1 cellular context compared by ENCODE assay signal in genomic region chr9:4679268-4680177, GRCh38.
A peak's percentile ranks its signal among the peaks of the same experiment; 100 is the strongest.
TF ChIP-seq lines count a peak whose summit lies in the region.

CDC37L1 (plus strand) TSS chr9:4679569; CDS start chr9:4679768, 199 bp downstream.

TF ChIP-seq in HCT116, 20 proteins besides CTCF, POLR2A, EP300 and RAD21 (continued from another document):
- no peak for TF ChIP-seq REST (IDR thresholded peaks at IDR 0.05; ENCODE audit: low read depth)
- no peak for TF ChIP-seq EZH2 (IDR thresholded peaks at IDR 0.05)
- peak; percentile 87 for TF ChIP-seq YY1 (IDR thresholded peaks at IDR 0.05; ENCODE audit: extremely low read depth, insufficient replicate concordance, low read depth, low read length)
- peak; percentile 86 for TF ChIP-seq ZFX (IDR thresholded peaks at IDR 0.05)
- TF ChIP-seq EGR1 (IDR thresholded peaks at IDR 0.05; ENCODE audit: low read depth) = peak; percentile 53
